Comparison of ENCODE assay signal across 35 cellular contexts in genomic region chr11:124327775-124328174, GRCh38. TPM values are rescaled to one million over a fixed set of nuclear protein-coding genes. Genes with fewer than 3 reads are reported as not detected.
"Had no signal": no experiment of that assay in that cellular context is flagged by ENCODE, and none has a peak within 500 bp of the region (broad histone marks: within the 10 kb centered on the region; RNA-seq: fewer than 3 reads in every experiment).

No MANE protein-coding gene starts in this region.

- H3K4me3 Mint-ChIP-seq: dendritic cell treated with granulocyte-macrophage colony-stimulating factor and Interleukin-4, amounts not matched to agents 40 ng/mL and 50 ng/mL, for 4 days; effector memory CD8-positive, alpha-beta T cell; endodermal cell; mesothelial cell of epicardium; naive thymus-derived CD8-positive, alpha-beta T cell had no signal

- H3K36me3 Mint-ChIP-seq: mesothelial cell of epicardium; naive B cell; naive thymus-derived CD8-positive, alpha-beta T cell had no signal

- H3K4me3 ChIP-seq: esophagus squamous epithelium, gastrocnemius medialis, heart right ventricle, left lung, lower lobe of right lung, mucosa of descending colon had no signal

- H3K27me3 ChIP-seq: esophagus squamous epithelium, gastrocnemius medialis, left lung had no signal

- H3K4me1 ChIP-seq: esophagus squamous epithelium, gastrocnemius medialis, left lung, lower lobe of right lung had no signal

- H3K27ac Mint-ChIP-seq: effector memory CD8-positive, alpha-beta T cell; endodermal cell; mesothelial cell of epicardium had no signal

- H3K4me1 Mint-ChIP-seq: endodermal cell, mesothelial cell of epicardium had no signal

- H3K9me3 Mint-ChIP-seq: dendritic cell treated with granulocyte-macrophage colony-stimulating factor and Interleukin-4, amounts not matched to agents 40 ng/mL and 50 ng/mL, for 4 days had no signal

- H3K27ac ChIP-seq: epithelial cell of prostate, esophagus squamous epithelium, gastrocnemius medialis, heart right ventricle, left lung, lower lobe of right lung had no signal

- H3K27me3 Mint-ChIP-seq: dendritic cell treated with granulocyte-macrophage colony-stimulating factor and Interleukin-4, amounts not matched to agents 40 ng/mL and 50 ng/mL, for 4 days; effector memory CD8-positive, alpha-beta T cell had no signal

- ATAC-seq: effector memory CD8-positive, alpha-beta T cell; esophagus mucosa; gastrocnemius medialis; heart right ventricle; left cardiac atrium; left lung; left ventricle myocardium superior; lower lobe of right lung; mucosa of descending colon; naive thymus-derived CD8-positive, alpha-beta T cell had no signal

- DNase-seq: cortex of kidney; effector CD8-positive, alpha-beta T cell; effector memory CD8-positive, alpha-beta T cell; endodermal cell; erythroblast; esophagus squamous epithelium; foreskin fibroblast; foreskin melanocyte; gastrocnemius medialis; glutamatergic neuron; head of caudate nucleus; heart right ventricle; hippocampal formation; left cardiac atrium; left lung; left ventricle myocardium superior; lower lobe of right lung; mesenchymal stem cell; mucosa of descending colon; naive B cell; naive thymus-derived CD8-positive, alpha-beta T cell had no signal

- H3K36me3 ChIP-seq: esophagus squamous epithelium, gastrocnemius medialis, heart right ventricle, left lung, lower lobe of right lung had no signal

- FAIRE-seq: endometrium, islet of Langerhans, keratinocyte had no signal

RNA-seq across cellular contexts. Expression of gene OR8D2, which starts 7.8 kb away (rescaled TPM):
- total RNA-seq: dermis microvascular lymphatic vessel endothelial cell; endodermal cell; esophagus mucosa; esophagus squamous epithelium; gastrocnemius medialis; glomerular endothelial cell; heart right ventricle; kidney epithelial cell; left cardiac atrium; left lung; left ventricle myocardium superior; lower leg skin; lower lobe of right lung; lung microvascular endothelial cell; mesenteric fat pad; mesothelial cell of epicardium; mucosa of descending colon; myocyte; naive thymus-derived CD8-positive, alpha-beta T cell had no signal
- polyA plus RNA-seq: heart right ventricle; keratinocyte; naive thymus-derived CD8-positive, alpha-beta T cell had no signal

RNA-seq across cellular contexts. Expression of gene OR8D1, which starts 14.0 kb away (rescaled TPM):
- total RNA-seq: dermis microvascular lymphatic vessel endothelial cell; endodermal cell; esophagus mucosa; esophagus squamous epithelium; gastrocnemius medialis; glomerular endothelial cell; heart right ventricle; kidney epithelial cell; left cardiac atrium; left lung; left ventricle myocardium superior; lower leg skin; lower lobe of right lung; lung microvascular endothelial cell; mesenteric fat pad; mesothelial cell of epicardium; myocyte; naive thymus-derived CD8-positive, alpha-beta T cell had no signal
- polyA plus RNA-seq: heart right ventricle; keratinocyte; naive thymus-derived CD8-positive, alpha-beta T cell had no signal

RNA-seq across cellular contexts. Expression of gene OR8B2, which starts 56.5 kb away (rescaled TPM):
- total RNA-seq: dermis microvascular lymphatic vessel endothelial cell; endodermal cell; esophagus mucosa; esophagus squamous epithelium; gastrocnemius medialis; glomerular endothelial cell; heart right ventricle; kidney epithelial cell; left cardiac atrium; left lung; left ventricle myocardium superior; lower leg skin; lower lobe of right lung; lung microvascular endothelial cell; mesenteric fat pad; mesothelial cell of epicardium; mucosa of descending colon; myocyte; naive thymus-derived CD8-positive, alpha-beta T cell had no signal
- polyA plus RNA-seq: heart right ventricle; keratinocyte; naive thymus-derived CD8-positive, alpha-beta T cell had no signal
